Comparison of ENCODE assay signal across 1 cellular context in genomic region chr12:48002179-48002601, GRCh38.
TF ChIP-seq lines count a peak whose summit lies in the region.

No MANE protein-coding gene starts in this region.

TF ChIP-seq in HEK293, 187 proteins besides CTCF, POLR2A, EP300 and RAD21 (continued from another document):
- TF ChIP-seq, protein P1, sequence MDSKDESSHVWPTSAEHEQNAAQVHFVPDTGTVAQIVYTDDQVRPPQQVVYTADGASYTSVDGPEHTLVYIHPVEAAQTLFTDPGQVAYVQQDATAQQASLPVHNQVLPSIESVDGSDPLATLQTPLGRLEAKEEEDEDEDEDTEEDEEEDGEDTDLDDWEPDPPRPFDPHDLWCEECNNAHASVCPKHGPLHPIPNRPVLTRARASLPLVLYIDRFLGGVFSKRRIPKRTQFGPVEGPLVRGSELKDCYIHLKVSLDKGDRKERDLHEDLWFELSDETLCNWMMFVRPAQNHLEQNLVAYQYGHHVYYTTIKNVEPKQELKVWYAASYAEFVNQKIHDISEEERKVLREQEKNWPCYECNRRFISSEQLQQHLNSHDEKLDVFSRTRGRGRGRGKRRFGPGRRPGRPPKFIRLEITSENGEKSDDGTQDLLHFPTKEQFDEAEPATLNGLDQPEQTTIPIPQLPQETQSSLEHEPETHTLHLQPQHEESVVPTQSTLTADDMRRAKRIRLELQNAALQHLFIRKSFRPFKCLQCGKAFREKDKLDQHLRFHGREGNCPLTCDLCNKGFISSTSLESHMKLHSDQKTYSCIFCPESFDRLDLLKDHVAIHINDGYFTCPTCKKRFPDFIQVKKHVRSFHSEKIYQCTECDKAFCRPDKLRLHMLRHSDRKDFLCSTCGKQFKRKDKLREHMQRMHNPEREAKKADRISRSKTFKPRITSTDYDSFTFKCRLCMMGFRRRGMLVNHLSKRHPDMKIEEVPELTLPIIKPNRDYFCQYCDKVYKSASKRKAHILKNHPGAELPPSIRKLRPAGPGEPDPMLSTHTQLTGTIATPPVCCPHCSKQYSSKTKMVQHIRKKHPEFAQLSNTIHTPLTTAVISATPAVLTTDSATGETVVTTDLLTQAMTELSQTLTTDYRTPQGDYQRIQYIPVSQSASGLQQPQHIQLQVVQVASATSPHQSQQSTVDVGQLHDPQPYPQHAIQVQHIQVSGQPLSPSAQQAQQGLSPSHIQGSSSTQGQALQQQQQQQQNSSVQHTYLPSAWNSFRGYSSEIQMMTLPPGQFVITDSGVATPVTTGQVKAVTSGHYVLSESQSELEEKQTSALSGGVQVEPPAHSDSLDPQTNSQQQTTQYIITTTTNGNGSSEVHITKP (tag by site-specific recombination; IDR thresholded peaks at IDR 0.05) = peak; percentile 51
- peak; percentile 13; the same call in 1 of the 2 replicates for TF ChIP-seq ZNF394 (tag by site-specific recombination; IDR thresholded peaks at IDR 0.05; ENCODE audit: borderline replicate concordance)
- no peak for TF ChIP-seq ZSCAN23 (tag by site-specific recombination; IDR thresholded peaks at IDR 0.05)
- no peak for TF ChIP-seq ZBTB7A (tag by site-specific recombination; IDR thresholded peaks at IDR 0.05; ENCODE audit: low read depth)
- TF ChIP-seq GLIS1 (tag by site-specific recombination; IDR thresholded peaks at IDR 0.05) = no peak
- TF ChIP-seq, protein P2, sequence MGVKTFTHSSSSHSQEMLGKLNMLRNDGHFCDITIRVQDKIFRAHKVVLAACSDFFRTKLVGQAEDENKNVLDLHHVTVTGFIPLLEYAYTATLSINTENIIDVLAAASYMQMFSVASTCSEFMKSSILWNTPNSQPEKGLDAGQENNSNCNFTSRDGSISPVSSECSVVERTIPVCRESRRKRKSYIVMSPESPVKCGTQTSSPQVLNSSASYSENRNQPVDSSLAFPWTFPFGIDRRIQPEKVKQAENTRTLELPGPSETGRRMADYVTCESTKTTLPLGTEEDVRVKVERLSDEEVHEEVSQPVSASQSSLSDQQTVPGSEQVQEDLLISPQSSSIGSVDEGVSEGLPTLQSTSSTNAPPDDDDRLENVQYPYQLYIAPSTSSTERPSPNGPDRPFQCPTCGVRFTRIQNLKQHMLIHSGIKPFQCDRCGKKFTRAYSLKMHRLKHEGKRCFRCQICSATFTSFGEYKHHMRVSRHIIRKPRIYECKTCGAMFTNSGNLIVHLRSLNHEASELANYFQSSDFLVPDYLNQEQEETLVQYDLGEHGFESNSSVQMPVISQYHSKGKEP (tag by site-specific recombination; IDR thresholded peaks at IDR 0.05) = no peak
- TF ChIP-seq, protein P3, sequence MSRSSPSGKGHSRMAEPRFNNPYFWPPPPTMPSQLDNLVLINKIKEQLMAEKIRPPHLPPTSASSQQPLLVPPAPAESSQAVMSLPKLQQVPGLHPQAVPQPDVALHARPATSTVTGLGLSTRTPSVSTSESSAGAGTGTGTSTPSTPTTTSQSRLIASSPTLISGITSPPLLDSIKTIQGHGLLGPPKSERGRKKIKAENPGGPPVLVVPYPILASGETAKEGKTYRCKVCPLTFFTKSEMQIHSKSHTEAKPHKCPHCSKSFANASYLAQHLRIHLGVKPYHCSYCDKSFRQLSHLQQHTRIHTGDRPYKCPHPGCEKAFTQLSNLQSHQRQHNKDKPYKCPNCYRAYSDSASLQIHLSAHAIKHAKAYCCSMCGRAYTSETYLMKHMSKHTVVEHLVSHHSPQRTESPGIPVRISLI (tag by site-specific recombination; IDR thresholded peaks at IDR 0.05) = no peak
- TF ChIP-seq MYNN (tag by site-specific recombination; IDR thresholded peaks at IDR 0.05; ENCODE audit: borderline replicate concordance) = no peak
- TF ChIP-seq ZNF366 (tag by site-specific recombination; conservative IDR thresholded peaks at IDR 0.05) = no peak
- TF ChIP-seq INSM2 (tag by site-specific recombination; IDR thresholded peaks at IDR 0.05) = no peak
- no peak for TF ChIP-seq ZNF174 (tag by site-specific recombination; IDR thresholded peaks at IDR 0.05)
- TF ChIP-seq ZNF274 (IDR thresholded peaks at IDR 0.05; ENCODE audit: low read length) = no peak
- no peak for TF ChIP-seq ZNF274 (tag by site-specific recombination; IDR thresholded peaks at IDR 0.05; ENCODE audit: borderline replicate concordance)
- no peak for TF ChIP-seq ZNF138 (tag by site-specific recombination; IDR thresholded peaks at IDR 0.05; ENCODE audit: borderline replicate concordance)
- no peak for TF ChIP-seq ATF2 (tag by site-specific recombination; IDR thresholded peaks at IDR 0.05; ENCODE audit: low read depth)
- no peak for TF ChIP-seq ZNF654 (tag by site-specific recombination; IDR thresholded peaks at IDR 0.05; ENCODE audit: low read depth)
- no peak for TF ChIP-seq TCF7L2 (IDR thresholded peaks at IDR 0.05; ENCODE audit: borderline replicate concordance, low read depth, low read length)
- no peak for TF ChIP-seq KLF10 (tag by site-specific recombination; IDR thresholded peaks at IDR 0.05)
- no peak for TF ChIP-seq ZFHX2 (tag by site-specific recombination; conservative IDR thresholded peaks at IDR 0.05)
- TF ChIP-seq ZNF544 (tag by site-specific recombination; IDR thresholded peaks at IDR 0.05) = no peak
